Comparison of ENCODE assay signal across 26 cellular contexts in the genomic region with DNA sequence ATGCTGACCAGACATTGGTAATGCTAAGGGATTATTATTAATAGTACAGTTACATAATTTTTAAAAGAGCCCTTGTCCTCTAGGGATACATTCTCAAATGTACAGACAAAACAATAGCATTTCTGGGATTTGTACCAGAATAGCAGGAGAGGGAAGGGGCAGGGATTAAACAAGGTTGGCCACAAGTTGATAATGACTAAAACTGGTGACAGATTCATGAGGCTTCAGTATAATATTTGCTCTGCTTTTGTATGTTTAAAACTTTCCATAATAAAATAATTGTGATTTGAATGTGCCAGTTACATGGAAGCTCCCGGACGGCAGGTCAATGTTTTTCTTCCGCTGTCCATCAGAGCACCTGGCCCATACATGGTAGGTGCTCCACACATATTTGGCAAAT.
"Had no signal": no experiment of that assay in that cellular context is flagged by ENCODE, and none has a peak within 500 bp of the region (broad histone marks: within the 10 kb centered on the region; RNA-seq: fewer than 3 reads in every experiment).

No MANE protein-coding gene starts in this region.

- H3K36me3 ChIP-seq: colonic mucosa, gastrocnemius medialis, heart left ventricle, left lung, neural progenitor cell, right lobe of liver, thyroid gland, vagina had no signal

- DNase-seq: colonic mucosa; effector memory CD4-positive, alpha-beta T cell; foreskin fibroblast; gastrocnemius medialis; heart left ventricle; kidney; left lung; mesendoderm; right lobe of liver; stimulated activated CD4-positive, alpha-beta T cell treated with anti-CD3 and anti-CD28 coated beads, Interleukin-12 subunit alpha, Interleukin-12 subunit beta, amount 100 ng/mL, for 4 hours; stimulated activated CD4-positive, alpha-beta T cell treated with anti-CD3 and anti-CD28 coated beads, Interleukin-1b, Interleukin-23, amount 100 ng/mL, for 48 hours; stimulated activated CD4-positive, alpha-beta T cell treated with anti-CD3 and anti-CD28 coated beads, Interleukin-4, amount 100 ng/mL, for 1 hour; stimulated activated CD8-positive, alpha-beta memory T cell treated with anti-CD3 and anti-CD28 coated beads, Interleukin-4, amount 100 ng/mL, for 48 hours; stimulated activated naive CD4-positive, alpha-beta T cell; stimulated activated naive CD8-positive, alpha-beta T cell treated with anti-CD3 and anti-CD28 coated beads, Interleukin-15, amount 100 ng/mL, for 72 hours; trophoblast cell had no signal

- H3K27ac Mint-ChIP-seq: dendritic cell treated with granulocyte-macrophage colony-stimulating factor and Interleukin-4, amounts not matched to agents 40 ng/mL and 50 ng/mL, for 4 days; natural killer cell treated with Interleukin-12 subunit alpha and Interleukin-12 subunit beta and Interleukin-15 and Interleukin-18, amount 100 ng/mL, for 72 hours; neural progenitor cell; progenitor cell of endocrine pancreas; stimulated activated naive CD8-positive, alpha-beta T cell treated with anti-CD3 and anti-CD28 coated beads, Interleukin-15, amount 100 ng/mL, for 72 hours had no signal

- H3K27ac ChIP-seq: colonic mucosa, gastrocnemius medialis, heart left ventricle, hepatocyte, left lung, neural progenitor cell, parathyroid adenoma, right lobe of liver, vagina had no signal

- H3K9me3 ChIP-seq: colonic mucosa, gastrocnemius medialis, heart left ventricle, left lung, right lobe of liver, thyroid gland, vagina had no signal

- H3K36me3 Mint-ChIP-seq: natural killer cell treated with Interleukin-12 subunit alpha and Interleukin-12 subunit beta and Interleukin-15 and Interleukin-18, amount 100 ng/mL, for 72 hours; neural progenitor cell had no signal

- ATAC-seq: gastrocnemius medialis; left lung; natural killer cell treated with Interleukin-12 subunit alpha and Interleukin-12 subunit beta and Interleukin-15 and Interleukin-18, amount 100 ng/mL, for 72 hours; right lobe of liver; stimulated activated naive CD8-positive, alpha-beta T cell treated with anti-CD3 and anti-CD28 coated beads, Interleukin-15, amount 100 ng/mL, for 72 hours had no signal

- H3K9ac ChIP-seq: neural progenitor cell, parathyroid adenoma had no signal

- H3K4me3 ChIP-seq: colonic mucosa, gastrocnemius medialis, heart left ventricle, hepatocyte, left lung, neural progenitor cell, right lobe of liver, smooth muscle cell, thyroid gland, vagina had no signal

- H3K79me2 ChIP-seq: hepatocyte, parathyroid adenoma had no signal

- H3K4me1 ChIP-seq: colonic mucosa, gastrocnemius medialis, left lung, parathyroid adenoma had no signal

- FAIRE-seq: endometrium, kidney had no signal

- H3K4me3 Mint-ChIP-seq: dendritic cell treated with granulocyte-macrophage colony-stimulating factor and Interleukin-4, amounts not matched to agents 40 ng/mL and 50 ng/mL, for 4 days; natural killer cell treated with Interleukin-12 subunit alpha and Interleukin-12 subunit beta and Interleukin-15 and Interleukin-18, amount 100 ng/mL, for 72 hours; neural progenitor cell; stimulated activated naive CD8-positive, alpha-beta T cell treated with anti-CD3 and anti-CD28 coated beads, Interleukin-15, amount 100 ng/mL, for 72 hours had no signal

- H3K27me3 ChIP-seq: colonic mucosa, gastrocnemius medialis, heart left ventricle, hepatocyte, neural progenitor cell, right lobe of liver, thyroid gland, vagina had no signal

- H2AFZ ChIP-seq: hepatocyte, neural progenitor cell, parathyroid adenoma had no signal

- H3K9me3 Mint-ChIP-seq: dendritic cell treated with granulocyte-macrophage colony-stimulating factor and Interleukin-4, amounts not matched to agents 40 ng/mL and 50 ng/mL, for 4 days; natural killer cell treated with Interleukin-12 subunit alpha and Interleukin-12 subunit beta and Interleukin-15 and Interleukin-18, amount 100 ng/mL, for 72 hours; neural progenitor cell; stimulated activated naive CD8-positive, alpha-beta T cell treated with anti-CD3 and anti-CD28 coated beads, Interleukin-15, amount 100 ng/mL, for 72 hours had no signal

- H3K4me2 ChIP-seq: hepatocyte, neural progenitor cell, smooth muscle cell had no signal
